In genomic region chr1:155562581-155563376, GRCh38 we compare ENCODE assay signal across 1 cellular context.
TF ChIP-seq lines count a peak whose summit lies in the region.

A gene with protein sequence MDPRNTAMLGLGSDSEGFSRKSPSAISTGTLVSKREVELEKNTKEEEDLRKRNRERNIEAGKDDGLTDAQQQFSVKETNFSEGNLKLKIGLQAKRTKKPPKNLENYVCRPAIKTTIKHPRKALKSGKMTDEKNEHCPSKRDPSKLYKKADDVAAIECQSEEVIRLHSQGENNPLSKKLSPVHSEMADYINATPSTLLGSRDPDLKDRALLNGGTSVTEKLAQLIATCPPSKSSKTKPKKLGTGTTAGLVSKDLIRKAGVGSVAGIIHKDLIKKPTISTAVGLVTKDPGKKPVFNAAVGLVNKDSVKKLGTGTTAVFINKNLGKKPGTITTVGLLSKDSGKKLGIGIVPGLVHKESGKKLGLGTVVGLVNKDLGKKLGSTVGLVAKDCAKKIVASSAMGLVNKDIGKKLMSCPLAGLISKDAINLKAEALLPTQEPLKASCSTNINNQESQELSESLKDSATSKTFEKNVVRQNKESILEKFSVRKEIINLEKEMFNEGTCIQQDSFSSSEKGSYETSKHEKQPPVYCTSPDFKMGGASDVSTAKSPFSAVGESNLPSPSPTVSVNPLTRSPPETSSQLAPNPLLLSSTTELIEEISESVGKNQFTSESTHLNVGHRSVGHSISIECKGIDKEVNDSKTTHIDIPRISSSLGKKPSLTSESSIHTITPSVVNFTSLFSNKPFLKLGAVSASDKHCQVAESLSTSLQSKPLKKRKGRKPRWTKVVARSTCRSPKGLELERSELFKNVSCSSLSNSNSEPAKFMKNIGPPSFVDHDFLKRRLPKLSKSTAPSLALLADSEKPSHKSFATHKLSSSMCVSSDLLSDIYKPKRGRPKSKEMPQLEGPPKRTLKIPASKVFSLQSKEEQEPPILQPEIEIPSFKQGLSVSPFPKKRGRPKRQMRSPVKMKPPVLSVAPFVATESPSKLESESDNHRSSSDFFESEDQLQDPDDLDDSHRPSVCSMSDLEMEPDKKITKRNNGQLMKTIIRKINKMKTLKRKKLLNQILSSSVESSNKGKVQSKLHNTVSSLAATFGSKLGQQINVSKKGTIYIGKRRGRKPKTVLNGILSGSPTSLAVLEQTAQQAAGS (N-terminal part only) (minus strand): TSS chr1:155562803. CDS start chr1:155521519, 41,284 bp downstream.

TF ChIP-seq in GM12878, 131 proteins besides CTCF, POLR2A, EP300 and RAD21 (continued from another document):
- no peak for TF ChIP-seq ETV6 (conservative IDR thresholded peaks at IDR 0.05 in 1 of 2, IDR thresholded peaks at IDR 0.05 in 1 of 2; ENCODE audit: borderline replicate concordance in 1 of 2, low read depth in 1 of 2)
- no peak for TF ChIP-seq MEF2A (IDR thresholded peaks at IDR 0.05; ENCODE audit: insufficient read depth, low read depth, low read length)
- TF ChIP-seq RELB (IDR thresholded peaks at IDR 0.05; ENCODE audit: low read depth): peak; percentile 97
- peak; percentile 38 for TF ChIP-seq MEF2B (IDR thresholded peaks at IDR 0.05; ENCODE audit: partially characterized antibody, poor library complexity, severe bottlenecking)
- 0 out of 2 replicates have a peak, but pooled peaks have one; percentile 72 for TF ChIP-seq CBFB (IDR thresholded peaks at IDR 0.05; ENCODE audit: low read depth)
- TF ChIP-seq MLLT1 (IDR thresholded peaks at IDR 0.05): peak; percentile 85
- peak; percentile 66 for TF ChIP-seq SKIL (IDR thresholded peaks at IDR 0.05; ENCODE audit: low read depth, poor library complexity, severe bottlenecking)
- peak; percentile 96 for TF ChIP-seq NBN (IDR thresholded peaks at IDR 0.05)
- peak; percentile 94 to 99 for TF ChIP-seq BHLHE40 (IDR thresholded peaks at IDR 0.05; ENCODE audit: borderline replicate concordance in 1 of 2, low read depth in 2 of 2, low read length in 1 of 2)
- peak; percentile 85; the same call in 1 of the 2 replicates for TF ChIP-seq MXI1 (IDR thresholded peaks at IDR 0.05; ENCODE audit: low read depth, low read length)
- TF ChIP-seq ZNF217 (IDR thresholded peaks at IDR 0.05): no peak
- TF ChIP-seq CHD2 (IDR thresholded peaks at IDR 0.05; ENCODE audit: borderline replicate concordance, low read depth, low read length): 0 out of 2 replicates have a peak, but pooled peaks have one; percentile 3
- peak; percentile 80 for TF ChIP-seq TCF12 (IDR thresholded peaks at IDR 0.05; ENCODE audit: low read depth, low read length)
- TF ChIP-seq, protein P1, sequence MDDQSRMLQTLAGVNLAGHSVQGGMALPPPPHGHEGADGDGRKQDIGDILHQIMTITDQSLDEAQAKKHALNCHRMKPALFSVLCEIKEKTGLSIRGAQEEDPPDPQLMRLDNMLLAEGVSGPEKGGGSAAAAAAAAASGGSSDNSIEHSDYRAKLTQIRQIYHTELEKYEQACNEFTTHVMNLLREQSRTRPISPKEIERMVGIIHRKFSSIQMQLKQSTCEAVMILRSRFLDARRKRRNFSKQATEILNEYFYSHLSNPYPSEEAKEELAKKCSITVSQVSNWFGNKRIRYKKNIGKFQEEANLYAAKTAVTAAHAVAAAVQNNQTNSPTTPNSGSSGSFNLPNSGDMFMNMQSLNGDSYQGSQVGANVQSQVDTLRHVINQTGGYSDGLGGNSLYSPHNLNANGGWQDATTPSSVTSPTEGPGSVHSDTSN (IDR thresholded peaks at IDR 0.05; ENCODE audit: insufficient replicate concordance, low read depth, low read length): no peak
- peak; percentile 97 for TF ChIP-seq TAF1 (IDR thresholded peaks at IDR 0.05; ENCODE audit: borderline replicate concordance, low read depth, low read length)
- TF ChIP-seq SIN3A (IDR thresholded peaks at IDR 0.05; ENCODE audit: low read depth, low read length): peak; percentile 92; the same call in 1 of the 2 replicates
- TF ChIP-seq YY1 (IDR thresholded peaks at IDR 0.05; ENCODE audit: low read depth, low read length): peak; percentile 80
- peak; percentile 30 for TF ChIP-seq CREB1 (IDR thresholded peaks at IDR 0.05; ENCODE audit: low read depth)
- peak; percentile 12 to 69; a peak in 2 of 3 replicates for TF ChIP-seq EGR1 (IDR thresholded peaks at IDR 0.05; ENCODE audit: borderline replicate concordance in 1 of 2, low read depth in 2 of 2, low read length in 2 of 2)
- no peak for TF ChIP-seq CBX5 (IDR thresholded peaks at IDR 0.05; ENCODE audit: low read depth)
- TF ChIP-seq LARP7 (IDR thresholded peaks at IDR 0.05): peak; percentile 89
- TF ChIP-seq ZNF207 (IDR thresholded peaks at IDR 0.05; ENCODE audit: borderline replicate concordance): peak; percentile 93
- TF ChIP-seq SMARCA5 (IDR thresholded peaks at IDR 0.05): peak; percentile 41; the same call in 1 of the 2 replicates
- TF ChIP-seq ASH2L (IDR thresholded peaks at IDR 0.05; ENCODE audit: borderline replicate concordance, low read depth): peak; percentile 83; the same call in 1 of the 2 replicates
- TF ChIP-seq ATF7 (IDR thresholded peaks at IDR 0.05; ENCODE audit: low read depth): peak; percentile 99
- TF ChIP-seq RAD51 (IDR thresholded peaks at IDR 0.05): no peak
- TF ChIP-seq NR2F1 (conservative IDR thresholded peaks at IDR 0.05): peak; percentile 77
- no peak for TF ChIP-seq PRDM15 (CRISPR knock-in tag; IDR thresholded peaks at IDR 0.05)
- TF ChIP-seq NFYA (IDR thresholded peaks at IDR 0.05; ENCODE audit: borderline replicate concordance, low read depth, low read length): no peak
- TF ChIP-seq POLR2AphosphoS2 (IDR thresholded peaks at IDR 0.05; ENCODE audit: low read depth, low read length): peak; percentile 88
- peak; percentile 97 for TF ChIP-seq CHD1 (IDR thresholded peaks at IDR 0.05; ENCODE audit: low read depth, low read length)
- TF ChIP-seq FOXK2 (IDR thresholded peaks at IDR 0.05): peak; percentile 99
- no peak; the same call in 1 of the 2 replicates for TF ChIP-seq TARDBP (IDR thresholded peaks at IDR 0.05; ENCODE audit: borderline replicate concordance)
- peak; percentile 75 for TF ChIP-seq DPF2 (IDR thresholded peaks at IDR 0.05)
- TF ChIP-seq, protein P2, sequence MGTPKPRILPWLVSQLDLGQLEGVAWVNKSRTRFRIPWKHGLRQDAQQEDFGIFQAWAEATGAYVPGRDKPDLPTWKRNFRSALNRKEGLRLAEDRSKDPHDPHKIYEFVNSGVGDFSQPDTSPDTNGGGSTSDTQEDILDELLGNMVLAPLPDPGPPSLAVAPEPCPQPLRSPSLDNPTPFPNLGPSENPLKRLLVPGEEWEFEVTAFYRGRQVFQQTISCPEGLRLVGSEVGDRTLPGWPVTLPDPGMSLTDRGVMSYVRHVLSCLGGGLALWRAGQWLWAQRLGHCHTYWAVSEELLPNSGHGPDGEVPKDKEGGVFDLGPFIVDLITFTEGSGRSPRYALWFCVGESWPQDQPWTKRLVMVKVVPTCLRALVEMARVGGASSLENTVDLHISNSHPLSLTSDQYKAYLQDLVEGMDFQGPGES (IDR thresholded peaks at IDR 0.05): 0 out of 2 replicates have a peak, but pooled peaks have one; percentile 53
- peak; percentile 88 for TF ChIP-seq HDAC6 (IDR thresholded peaks at IDR 0.05; ENCODE audit: unreplicated experiment)
- peak; percentile 89 for TF ChIP-seq RELA (IDR thresholded peaks at IDR 0.05; ENCODE audit: borderline replicate concordance, partially characterized antibody)
- peak; percentile 92; the same call in 1 of the 2 replicates for TF ChIP-seq PML (IDR thresholded peaks at IDR 0.05; ENCODE audit: low read length)
- no peak for TF ChIP-seq TCF7 (IDR thresholded peaks at IDR 0.05; ENCODE audit: borderline replicate concordance)
- TF ChIP-seq SUZ12 (IDR thresholded peaks at IDR 0.05; ENCODE audit: unreplicated experiment): no peak
- TF ChIP-seq TCF3 (IDR thresholded peaks at IDR 0.05; ENCODE audit: borderline replicate concordance, insufficient read depth, low read depth, low read length): peak; percentile 87
- no peak for TF ChIP-seq USF2 (IDR thresholded peaks at IDR 0.05; ENCODE audit: borderline replicate concordance, low read depth, low read length)
